Comparison of ENCODE assay signal across 24 cellular contexts in genomic region chr10:84551437-84552120, GRCh38.
A peak's percentile ranks its signal among the peaks of the same experiment; 100 is the strongest.
DNase-seq lines count a peak whose midpoint lies in the region; ATAC-seq and TF ChIP-seq lines count a peak whose summit lies in the region.
"Had no signal": no experiment of that assay in that cellular context is flagged by ENCODE, and none has a peak within 500 bp of the region (broad histone marks: within the 10 kb centered on the region; RNA-seq: fewer than 3 reads in every experiment).

No MANE protein-coding gene starts in this region.

- no peaks in the 10 kb centered on the region for H3K79me1 ChIP-seq in mesendoderm (ENCODE audit: low read length)

- H3K23ac ChIP-seq in mesendoderm (ENCODE audit: low read length) = no peak overlapping the region

- H2BK5ac ChIP-seq in mesendoderm (ENCODE audit: low read length) = no peak overlapping the region

- H2AFZ ChIP-seq in smooth muscle cell (ENCODE audit: low read depth) = no peak overlapping the region

- no peak overlapping the region for H2BK120ac ChIP-seq in mesendoderm (ENCODE audit: low read depth, low read length)

- no peak overlapping the region for H4K5ac ChIP-seq in mesendoderm (ENCODE audit: low read length)

- H3K4me1 Mint-ChIP-seq in activated CD8-positive, alpha-beta T cell treated with anti-CD3 and anti-CD28 coated beads, Interleukin-2, amount 10 ng/mL, durations not matched to agents 7 days and 5 days (ENCODE audit: low read depth) = no peaks in the 10 kb centered on the region
- H3K4me1 Mint-ChIP-seq: activated CD4-positive, alpha-beta T cell treated with anti-CD3 and anti-CD28 coated beads for 36 hours; mesothelial cell of epicardium had no signal

- H3K27ac ChIP-seq in mesendoderm (ENCODE audit: low read depth, low read length) (no peak overlapping the region), smooth muscle cell (ENCODE audit: low read depth) (no peak overlapping the region)
- H3K27ac ChIP-seq: gastroesophageal sphincter had no signal

- no peaks in the 10 kb centered on the region for H3K79me2 ChIP-seq in mesendoderm (ENCODE audit: control insufficient read depth, insufficient read depth, low read length)
- H3K79me2 ChIP-seq in smooth muscle cell (ENCODE audit: low read depth) = no peaks in the 10 kb centered on the region

- no peak overlapping the region for H3K4me3 Mint-ChIP-seq in activated CD8-positive, alpha-beta T cell treated with anti-CD3 and anti-CD28 coated beads, Interleukin-2, amount 10 ng/mL, durations not matched to agents 7 days and 5 days
- H3K4me3 Mint-ChIP-seq: activated CD4-positive, alpha-beta T cell treated with anti-CD3 and anti-CD28 coated beads for 36 hours; activated T-cell treated with anti-CD3 and anti-CD28 coated beads, Interleukin-2, amount 50 U/mL, for 24 hours; mesothelial cell of epicardium; naive thymus-derived CD4-positive, alpha-beta T cell; type B pancreatic cell had no signal

- H3K27me3 Mint-ChIP-seq in activated CD8-positive, alpha-beta T cell treated with anti-CD3 and anti-CD28 coated beads, Interleukin-2, amount 10 ng/mL, durations not matched to agents 7 days and 5 days (ENCODE audit: low read depth) = peaks cover 10% of the 10 kb centered on the region

- DNase-seq in mesendoderm (no peak), cortex of kidney (lab: John Stamatoyannopoulos, UW) (no peak), NCI-H2107 (lab: John Stamatoyannopoulos, UW) (no peak), smooth muscle cell (lab: John Stamatoyannopoulos, UW; ENCODE audit: unreplicated experiment) (no peak)
- no peak for DNase-seq in activated CD8-positive, alpha-beta T cell treated with anti-CD3 and anti-CD28 coated beads, Interleukin-2, amount 10 ng/mL, durations not matched to agents 7 days and 5 days
- DNase-seq: activated CD4-positive, alpha-beta T cell treated with anti-CD3 and anti-CD28 coated beads for 36 hours; activated naive CD4-positive, alpha-beta T cell; activated T-cell treated with anti-CD3 and anti-CD28 coated beads, Interleukin-2, amount 50 U/mL, for 24 hours; EL; hypothalamus; left ventricle myocardium superior; naive thymus-derived CD4-positive, alpha-beta T cell; NCI-H1048; NCI-H2029; NCI-H2227 treated with DMSO at 0.1 percent for 48 hours; NCI-H69; nucleus accumbens; RPMI8226 had no signal

- no peak for TF ChIP-seq CTCF in smooth muscle cell (IDR thresholded peaks at IDR 0.05; ENCODE audit: borderline replicate concordance, insufficient read depth, poor library complexity, severe bottlenecking)

- WGBS in mesendoderm (ENCODE audit: extremely low coverage, insufficient coverage, low lambda C conversion rate) = no CpG with 5 or more reads among the region's 6 CpGs
- 88% methylated on average over 6 of the region's 6 CpGs for WGBS in smooth muscle cell (ENCODE audit: low lambda C conversion rate)

- H3K4me1 ChIP-seq in mesendoderm (ENCODE audit: control insufficient read depth, low read depth, low read length) = peaks cover 15% of the 10 kb centered on the region
- no peaks in the 10 kb centered on the region for H3K4me1 ChIP-seq in smooth muscle cell (ENCODE audit: low read depth)
- H3K4me1 ChIP-seq: gastroesophageal sphincter had no signal

- no peaks in the 10 kb centered on the region for H3K36me3 Mint-ChIP-seq in activated CD8-positive, alpha-beta T cell treated with anti-CD3 and anti-CD28 coated beads, Interleukin-2, amount 10 ng/mL, durations not matched to agents 7 days and 5 days (ENCODE audit: low read depth)
- H3K36me3 Mint-ChIP-seq: mesothelial cell of epicardium; naive thymus-derived CD4-positive, alpha-beta T cell; type B pancreatic cell had no signal

- no peaks in the 10 kb centered on the region for H3K9me3 Mint-ChIP-seq in activated CD8-positive, alpha-beta T cell treated with anti-CD3 and anti-CD28 coated beads, Interleukin-2, amount 10 ng/mL, durations not matched to agents 7 days and 5 days (ENCODE audit: insufficient read depth)
- H3K9me3 Mint-ChIP-seq: activated T-cell treated with anti-CD3 and anti-CD28 coated beads, Interleukin-2, amount 50 U/mL, for 24 hours; mesothelial cell of epicardium; naive thymus-derived CD4-positive, alpha-beta T cell; type B pancreatic cell had no signal

- H3K27me3 ChIP-seq in mesendoderm (ENCODE audit: insufficient read depth, low read length, poor library complexity) (no peaks in the 10 kb centered on the region), smooth muscle cell (ENCODE audit: low read depth) (peaks cover 36% of the 10 kb centered on the region)

- H3K27ac Mint-ChIP-seq in activated CD8-positive, alpha-beta T cell treated with anti-CD3 and anti-CD28 coated beads, Interleukin-2, amount 10 ng/mL, durations not matched to agents 7 days and 5 days = no peak overlapping the region
- H3K27ac Mint-ChIP-seq: activated CD4-positive, alpha-beta T cell treated with anti-CD3 and anti-CD28 coated beads for 36 hours; activated T-cell treated with anti-CD3 and anti-CD28 coated beads, Interleukin-2, amount 50 U/mL, for 24 hours; mesothelial cell of epicardium; naive thymus-derived CD4-positive, alpha-beta T cell; type B pancreatic cell had no signal

- H3K4me3 ChIP-seq in mesendoderm (ENCODE audit: low read length) (no peak overlapping the region), smooth muscle cell (no peak overlapping the region)
- H3K4me3 ChIP-seq: gastroesophageal sphincter had no signal

- peak overlapping the region; percentile 78 for H2AK5ac ChIP-seq in mesendoderm (ENCODE audit: low read length)

- H3K56ac ChIP-seq in mesendoderm (ENCODE audit: low read length) = peak overlapping the region; percentile 56

- CTCF ChIA-PET in activated CD8-positive, alpha-beta T cell treated with anti-CD3 and anti-CD28 coated beads, Interleukin-2, amount 10 ng/mL, durations not matched to agents 7 days and 5 days (lab: Charles Lee) = interaction anchor here (1.3 to 7.7 kb wide), 2 partner anchors 11 to 14 kb away, joined by 4 to 47 read pairs; no protein-coding TSS in a partner anchor

- H3K18ac ChIP-seq in mesendoderm (ENCODE audit: low read length) = no peak overlapping the region

- no peak overlapping the region for H3K4me2 ChIP-seq in mesendoderm (ENCODE audit: low read length)
- no peak overlapping the region for H3K4me2 ChIP-seq in smooth muscle cell

- H4K20me1 ChIP-seq in smooth muscle cell (ENCODE audit: low read depth) = no peaks in the 10 kb centered on the region

- no peak overlapping the region for H4K8ac ChIP-seq in mesendoderm (ENCODE audit: low read depth, low read length)

- H3K4ac ChIP-seq in mesendoderm (ENCODE audit: low read depth, low read length) = peak overlapping the region; percentile 74

- no peak overlapping the region for H2BK15ac ChIP-seq in mesendoderm (replicated peaks; ENCODE audit: low read depth)

- ATAC-seq in GM19025 (IDR thresholded peaks at IDR 0.05; ENCODE audit: low read depth, unreplicated experiment) (peak; percentile 45), GM21528 (IDR thresholded peaks at IDR 0.05; ENCODE audit: low FRiP score, unreplicated experiment) (peak; percentile 64), HG03196 (IDR thresholded peaks at IDR 0.05; ENCODE audit: unreplicated experiment) (peak; percentile 69)
- ATAC-seq in activated CD8-positive, alpha-beta T cell treated with anti-CD3 and anti-CD28 coated beads, Interleukin-2, amount 10 ng/mL, durations not matched to agents 7 days and 5 days = no peak
- ATAC-seq: activated CD4-positive, alpha-beta T cell treated with anti-CD3 and anti-CD28 coated beads for 36 hours; gastroesophageal sphincter; left ventricle myocardium superior; naive thymus-derived CD4-positive, alpha-beta T cell had no signal

- H3K9ac ChIP-seq in mesendoderm (ENCODE audit: low read length) (no peak overlapping the region), smooth muscle cell (ENCODE audit: low read depth) (no peak overlapping the region)

- H3K36me3 ChIP-seq in mesendoderm (ENCODE audit: control insufficient read depth, insufficient read depth, low read length) = no peaks in the 10 kb centered on the region
- no peaks in the 10 kb centered on the region for H3K36me3 ChIP-seq in smooth muscle cell (ENCODE audit: low read depth)
- H3K36me3 ChIP-seq: gastroesophageal sphincter had no signal

- H3F3A ChIP-seq in smooth muscle cell (ENCODE audit: low read depth) = no peaks in the 10 kb centered on the region

- POLR2A ChIA-PET in activated CD8-positive, alpha-beta T cell treated with anti-CD3 and anti-CD28 coated beads, Interleukin-2, amount 10 ng/mL, durations not matched to agents 7 days and 5 days (lab: Charles Lee) = no interaction called here

- no peaks in the 10 kb centered on the region for H3K9me3 ChIP-seq in smooth muscle cell (replicated peaks; ENCODE audit: low read depth)
- H3K9me3 ChIP-seq: gastroesophageal sphincter had no signal
